ENCODE assay signal across 17 cellular contexts in genomic region chr9:128918921-128919320, GRCh38. TPM values are rescaled to one million over a fixed set of nuclear protein-coding genes. Genes with fewer than 3 reads are reported as not detected.
A peak's percentile ranks its signal among the peaks of the same experiment; 100 is the strongest.
DNase-seq lines count a peak whose midpoint lies in the region; ATAC-seq and TF ChIP-seq lines count a peak whose summit lies in the region.
"Had no signal": no experiment of that assay in that cellular context is flagged by ENCODE, and none has a peak within 500 bp of the region (broad histone marks: within the 10 kb centered on the region; RNA-seq: fewer than 3 reads in every experiment).

No MANE protein-coding gene starts in this region.

- H4K91ac ChIP-seq in H9 (ENCODE audit: insufficient read length, low read depth, low read length): no peak overlapping the region

- H3K4me2 ChIP-seq in H9 (ENCODE audit: insufficient read depth, insufficient read length, low read length) (no peak overlapping the region), osteoblast (ENCODE audit: insufficient read depth, low read length) (no peak overlapping the region)

- H2BK12ac ChIP-seq in H9 (ENCODE audit: insufficient read length, low read depth, low read length): no peak overlapping the region

- no peak overlapping the region for H3K4me3 ChIP-seq in coronary artery
- no peak overlapping the region for H3K4me3 ChIP-seq in osteoblast (ENCODE audit: insufficient read depth, low read length)
- H3K4me3 ChIP-seq: lung, pancreas had no signal

- H3K79me2 ChIP-seq in H9 (ENCODE audit: insufficient read depth, low read length) (no peaks in the 10 kb centered on the region), osteoblast (ENCODE audit: insufficient read depth, low read length) (peaks cover 21% of the 10 kb centered on the region)

- peaks cover 32% of the 10 kb centered on the region for H3K36me3 ChIP-seq in osteoblast (ENCODE audit: insufficient read depth, low read length)
- H3K36me3 ChIP-seq: pancreas had no signal

- H3K4ac ChIP-seq in H9 (ENCODE audit: low read depth, low read length): no peak overlapping the region

- TF ChIP-seq CTCF in H9 (conservative IDR thresholded peaks at IDR 0.05): no peak
- TF ChIP-seq CTCF in coronary artery (IDR thresholded peaks at IDR 0.05): no peak
- TF ChIP-seq CTCF in osteoblast (IDR thresholded peaks at IDR 0.05; ENCODE audit: extremely low read depth, low read depth, low read length): no peak

- peak overlapping the region in 2 of 3 experiments; percentile 81 to 88; a peak in 5 of 7 replicates for H3K27ac Mint-ChIP-seq in H9

- H3K23ac ChIP-seq in H9 (ENCODE audit: insufficient read length, low read depth, low read length): no peak overlapping the region

- H3K4me1 ChIP-seq in H9 (ENCODE audit: insufficient read depth, low read length) (no peaks in the 10 kb centered on the region; the same call in 1 of the 2 replicates), osteoblast (ENCODE audit: insufficient read depth, low read length) (peaks cover 24% of the 10 kb centered on the region)

- H3K56ac ChIP-seq in H9 (ENCODE audit: insufficient read length, low read depth, low read length): no peak overlapping the region

- no peaks in the 10 kb centered on the region for H3K23me2 ChIP-seq in H9 (ENCODE audit: insufficient read length, low read depth, low read length, poor library complexity, severe bottlenecking)

- H3K36me3 Mint-ChIP-seq in H9 (ENCODE audit: insufficient read depth in 1 of 3, low read depth in 3 of 3): peaks cover 18 to 36% (median 30%) of the 10 kb centered on the region in 3 experiments; a peak in 6 of 7 replicates

- H3K79me1 ChIP-seq in H9 (ENCODE audit: insufficient read depth, low read depth, low read length, poor library complexity, severe bottlenecking): no peaks in the 10 kb centered on the region

- H3K9me3 ChIP-seq in H9 (ENCODE audit: control insufficient read depth, low read depth, low read length) (no peaks in the 10 kb centered on the region), osteoblast (ENCODE audit: low read depth, low read length) (no peaks in the 10 kb centered on the region)
- H3K9me3 ChIP-seq: pancreas had no signal

- H3K18ac ChIP-seq in H9 (ENCODE audit: insufficient read length, low read depth, low read length): no peak overlapping the region

- DNase-seq in 8988T (peak; percentile 4), H9 (no peak), coronary artery (ENCODE audit: low spot score) (no peak), osteoblast (ENCODE audit: insufficient read length, low spot score, missing footprints) (peak; percentile 55), dermis blood vessel endothelial cell (no peak), LoVo (ENCODE audit: low spot score) (no peak)
- no peak for DNase-seq in stimulated activated CD4-positive, alpha-beta T cell treated with anti-CD3 and anti-CD28 coated beads, Interleukin-4, amount 100 ng/mL, for 1 hour
- DNase-seq: activated CD8-positive, alpha-beta memory T cell treated with anti-CD3 and anti-CD28 coated beads for 24 hours; GDM1; head of caudate nucleus; NCI-H1105 treated with DMSO at 0.1 percent for 48 hours; NCI-H446 treated with DMSO at 0.1 percent for 48 hours had no signal

- H4K8ac ChIP-seq in H9 (replicated peaks; ENCODE audit: insufficient read length, low read depth, low read length): no peak overlapping the region

- no peak overlapping the region for H2BK5ac ChIP-seq in H9 (ENCODE audit: insufficient read length, low read length)

- H2BK15ac ChIP-seq in H9 (ENCODE audit: low read depth, low read length): no peak overlapping the region

- no peak for ATAC-seq in HG03378 (IDR thresholded peaks at IDR 0.05; ENCODE audit: unreplicated experiment)
- ATAC-seq: Panc1 had no signal

- H2BK120ac ChIP-seq in H9 (ENCODE audit: low read depth, low read length, poor library complexity, severe bottlenecking): no peak overlapping the region

- H4K20me1 ChIP-seq in H9 (ENCODE audit: control insufficient read depth, insufficient read depth, insufficient read length): peaks cover 3% of the 10 kb centered on the region
- no peaks in the 10 kb centered on the region for H4K20me1 ChIP-seq in osteoblast (ENCODE audit: insufficient read depth, low read length)

- H2BK20ac ChIP-seq in H9 (ENCODE audit: low read depth, low read length, poor library complexity, severe bottlenecking): no peak overlapping the region

- H3K9me3 Mint-ChIP-seq in H9: no peaks in the 10 kb centered on the region

- peaks cover 16 to 17% of the 10 kb centered on the region in 2 experiments for H3K4me1 Mint-ChIP-seq in H9

- no peak overlapping the region for H4K5ac ChIP-seq in H9 (ENCODE audit: insufficient read length, low read depth, low read length)

- H3K4me3 Mint-ChIP-seq in H9: no peak overlapping the region; a peak in 1 of 5 replicates

- no peak overlapping the region for H2AK5ac ChIP-seq in H9 (ENCODE audit: insufficient read length, low read length)

- WGBS in H9 (ENCODE audit: extremely low coverage, insufficient read length, low lambda C conversion rate): no CpG with 5 or more reads among the region's 2 CpGs

- H3T11ph ChIP-seq in H9 (ENCODE audit: low read length): no peak overlapping the region

- H2AFZ ChIP-seq in H9 (ENCODE audit: low read length) (no peak overlapping the region), osteoblast (ENCODE audit: low read length) (no peak overlapping the region)

- no peak overlapping the region for H3K9ac ChIP-seq in H9 (ENCODE audit: extremely low read depth, insufficient read length, low read length)

- no peak overlapping the region for H3K14ac ChIP-seq in H9 (ENCODE audit: insufficient read depth, low read length)

- no peaks in the 10 kb centered on the region for H3K27me3 Mint-ChIP-seq in H9 (ENCODE audit: low read depth)

- no peaks in the 10 kb centered on the region for H3K27me3 ChIP-seq in H9 (ENCODE audit: insufficient read depth, low read length)
- no peaks in the 10 kb centered on the region for H3K27me3 ChIP-seq in osteoblast (ENCODE audit: insufficient read depth, low read length)
- H3K27me3 ChIP-seq: pancreas had no signal

- H3K27ac ChIP-seq in H9 (ENCODE audit: insufficient read length, low read depth, low read length): no peak overlapping the region
- peak overlapping the region; percentile 94 for H3K27ac ChIP-seq in coronary artery
- H3K27ac ChIP-seq in osteoblast (ENCODE audit: low read depth, low read length): no peak overlapping the region

RNA-seq across cellular contexts. Expression of gene PHYHD1, which starts 1.9 kb away (rescaled TPM):
- total RNA-seq in H9 (2021): 18.0 and 22.2 TPM in 2 replicates
- total RNA-seq in osteoblast: 7.6 and 8.0 TPM in 2 replicates
- total RNA-seq in dermis blood vessel endothelial cell: 0.85 TPM in 1 of 2 replicates, not detected in the other
- total RNA-seq: H4 had no signal

RNA-seq across cellular contexts. Expression of gene DOLK, which starts 28.5 kb away (rescaled TPM):
- total RNA-seq in H9 (2021): 20.1 and 20.2 TPM in 2 replicates
- total RNA-seq in osteoblast: 28.6 and 29.5 TPM in 2 replicates
- 38.4 and 45.6 TPM in 2 replicates for total RNA-seq in dermis blood vessel endothelial cell

RNA-seq across cellular contexts. Expression of gene NUP188, which starts 28.6 kb away (rescaled TPM):
- total RNA-seq in H9 (2021) (101 and 104 TPM in 2 replicates), osteoblast (28.9 and 30.0 TPM in 2 replicates), dermis blood vessel endothelial cell (45.6 and 94.3 TPM in 2 replicates)

RNA-seq across cellular contexts. Expression of gene LRRC8A, which starts 37.0 kb away (rescaled TPM):
- 76.0 and 79.2 TPM in 2 replicates for total RNA-seq in H9 (2021)
- 38.0 and 39.8 TPM in 2 replicates for total RNA-seq in osteoblast
- 102 and 154 TPM in 2 replicates for total RNA-seq in dermis blood vessel endothelial cell

RNA-seq across cellular contexts. Expression of gene KYAT1, which starts 37.2 kb away (rescaled TPM):
- total RNA-seq in H9 (2021) (14.6 and 15.2 TPM in 2 replicates), osteoblast (3.3 and 4.7 TPM in 2 replicates), dermis blood vessel endothelial cell (5.3 and 9.7 TPM in 2 replicates)

Comparison
In these comparisons a context has a peak if more than half of its experiments do, and no peak if none do; other contexts are left out.
1. DNase-seq: peak in 8988T (single experiment) and osteoblast (single experiment); none in H9 (single experiment), coronary artery (single experiment), stimulated activated CD4-positive, alpha-beta T cell treated with anti-CD3 and anti-CD28 coated beads, Interleukin-4, amount 100 ng/mL, for 1 hour (single experiment), dermis blood vessel endothelial cell (single experiment) and LoVo (single experiment).
2. H3K27ac ChIP-seq: peak in coronary artery (2 of 2); none in H9 (single experiment) and osteoblast (single experiment).